1 cellular context compared by ENCODE assay signal in genomic region chr11:119361961-119362725, GRCh38.
TF ChIP-seq lines count a peak whose summit lies in the region.

No MANE protein-coding gene starts in this region.

TF ChIP-seq in HEK293, 187 proteins besides CTCF, POLR2A, EP300 and RAD21 (continued from another document):
- no peak for TF ChIP-seq ZBTB11 (tag by site-specific recombination; conservative IDR thresholded peaks at IDR 0.05; ENCODE audit: low read depth)
- no peak for TF ChIP-seq YY1 (tag by site-specific recombination; IDR thresholded peaks at IDR 0.05)
